Comparison of ENCODE assay signal across 8 cellular contexts in genomic region chr5:138339086-138339456, GRCh38. TPM values are rescaled to one million over a fixed set of nuclear protein-coding genes. Genes with fewer than 3 reads are reported as not detected.
DNase-seq lines count a peak whose midpoint lies in the region; ATAC-seq and TF ChIP-seq lines count a peak whose summit lies in the region.

No MANE protein-coding gene starts in this region.

- H3K4me2 ChIP-seq in BLaER1: peak overlapping the region; percentile 90

- peak overlapping the region; percentile 99 for H3K9ac ChIP-seq in BLaER1

- peak overlapping the region; percentile 81 for H3K4me3 ChIP-seq in BLaER1
- peak overlapping the region; percentile 76 for H3K4me3 ChIP-seq in LNCaP clone FGC (ENCODE audit: low read depth, low read length)
- peak overlapping the region; percentile 81 for H3K4me3 ChIP-seq in mononuclear cell (ENCODE audit: low read length)

- ATAC-seq in GM19351 (IDR thresholded peaks at IDR 0.05; ENCODE audit: unreplicated experiment) (no peak), GM18907 (IDR thresholded peaks at IDR 0.05; ENCODE audit: unreplicated experiment) (no peak)

- H3K27ac ChIP-seq in BLaER1: peak overlapping the region; percentile 99
- peak overlapping the region; percentile 100 for H3K27ac ChIP-seq in cingulate gyrus (ENCODE audit: low read depth, low read length)

- H3K27me3 ChIP-seq in BLaER1 (no peaks in the 10 kb centered on the region), mononuclear cell (ENCODE audit: insufficient read depth, low read length) (no peaks in the 10 kb centered on the region)

- no peak for TF ChIP-seq CTCF in LNCaP clone FGC (IDR thresholded peaks at IDR 0.05; ENCODE audit: control insufficient read depth, extremely low read depth, insufficient read depth)

- H3K9me3 ChIP-seq in BLaER1 (no peaks in the 10 kb centered on the region), mononuclear cell (ENCODE audit: low read depth, low read length) (no peaks in the 10 kb centered on the region)

- peaks cover 36% of the 10 kb centered on the region for H3K36me3 ChIP-seq in BLaER1

- DNase-seq in LNCaP clone FGC (ENCODE audit: low read depth) (no peak), H4 (ENCODE audit: low spot score) (no peak), hippocampal formation (lab: John Stamatoyannopoulos, UW) (no peak)

- H3K4me1 ChIP-seq in BLaER1: peaks cover 35% of the 10 kb centered on the region
- peaks cover 46% of the 10 kb centered on the region for H3K4me1 ChIP-seq in mononuclear cell (ENCODE audit: insufficient read depth, low read length)

- H4K20me1 ChIP-seq in BLaER1: peaks cover 52% of the 10 kb centered on the region

RNA-seq across cellular contexts. Expression of gene FAM53C, which starts 1.0 kb away (rescaled TPM):
- 72.2 TPM for total RNA-seq in mononuclear cell
- total RNA-seq in H4 (2014; rRNA removed; shearing (Covaris generic)): 24.8 and 25.8 TPM in 2 replicates

RNA-seq across cellular contexts. Expression of gene CDC25C, which starts 7.5 kb away (rescaled TPM):
- 1.2 TPM for total RNA-seq in mononuclear cell
- 21.6 and 25.1 TPM in 2 replicates for total RNA-seq in H4 (2014; rRNA removed; shearing (Covaris generic))

RNA-seq across cellular contexts. Expression of gene KDM3B, which starts 13.4 kb away (rescaled TPM):
- 72.1 TPM for total RNA-seq in mononuclear cell
- 49.0 and 53.1 TPM in 2 replicates for total RNA-seq in H4 (2014; rRNA removed; shearing (Covaris generic))

Comparison
In these comparisons a context has a peak if more than half of its experiments do, and no peak if none do; other contexts are left out.
1. RNA of gene CDC25C, which starts 7.5 kb away (total RNA-seq): 21.6 to 25.1 TPM in H4; 1.2 TPM in mononuclear cell (single experiment); every median in the first group is over 10 times any median in the second.
2. Peak in every context shown above with its lines, with median percentiles within 50 percentile points of each other: H3K4me3 ChIP-seq.